In genomic region chr20:2919518-2920245, GRCh38 we compare ENCODE assay signal across 1 cellular context.
TF ChIP-seq lines count a peak whose summit lies in the region.

No MANE protein-coding gene starts in this region.

TF ChIP-seq in GM23338, 12 proteins besides CTCF, POLR2A, EP300 and RAD21 (continued from another document):
- TF ChIP-seq, protein P1, sequence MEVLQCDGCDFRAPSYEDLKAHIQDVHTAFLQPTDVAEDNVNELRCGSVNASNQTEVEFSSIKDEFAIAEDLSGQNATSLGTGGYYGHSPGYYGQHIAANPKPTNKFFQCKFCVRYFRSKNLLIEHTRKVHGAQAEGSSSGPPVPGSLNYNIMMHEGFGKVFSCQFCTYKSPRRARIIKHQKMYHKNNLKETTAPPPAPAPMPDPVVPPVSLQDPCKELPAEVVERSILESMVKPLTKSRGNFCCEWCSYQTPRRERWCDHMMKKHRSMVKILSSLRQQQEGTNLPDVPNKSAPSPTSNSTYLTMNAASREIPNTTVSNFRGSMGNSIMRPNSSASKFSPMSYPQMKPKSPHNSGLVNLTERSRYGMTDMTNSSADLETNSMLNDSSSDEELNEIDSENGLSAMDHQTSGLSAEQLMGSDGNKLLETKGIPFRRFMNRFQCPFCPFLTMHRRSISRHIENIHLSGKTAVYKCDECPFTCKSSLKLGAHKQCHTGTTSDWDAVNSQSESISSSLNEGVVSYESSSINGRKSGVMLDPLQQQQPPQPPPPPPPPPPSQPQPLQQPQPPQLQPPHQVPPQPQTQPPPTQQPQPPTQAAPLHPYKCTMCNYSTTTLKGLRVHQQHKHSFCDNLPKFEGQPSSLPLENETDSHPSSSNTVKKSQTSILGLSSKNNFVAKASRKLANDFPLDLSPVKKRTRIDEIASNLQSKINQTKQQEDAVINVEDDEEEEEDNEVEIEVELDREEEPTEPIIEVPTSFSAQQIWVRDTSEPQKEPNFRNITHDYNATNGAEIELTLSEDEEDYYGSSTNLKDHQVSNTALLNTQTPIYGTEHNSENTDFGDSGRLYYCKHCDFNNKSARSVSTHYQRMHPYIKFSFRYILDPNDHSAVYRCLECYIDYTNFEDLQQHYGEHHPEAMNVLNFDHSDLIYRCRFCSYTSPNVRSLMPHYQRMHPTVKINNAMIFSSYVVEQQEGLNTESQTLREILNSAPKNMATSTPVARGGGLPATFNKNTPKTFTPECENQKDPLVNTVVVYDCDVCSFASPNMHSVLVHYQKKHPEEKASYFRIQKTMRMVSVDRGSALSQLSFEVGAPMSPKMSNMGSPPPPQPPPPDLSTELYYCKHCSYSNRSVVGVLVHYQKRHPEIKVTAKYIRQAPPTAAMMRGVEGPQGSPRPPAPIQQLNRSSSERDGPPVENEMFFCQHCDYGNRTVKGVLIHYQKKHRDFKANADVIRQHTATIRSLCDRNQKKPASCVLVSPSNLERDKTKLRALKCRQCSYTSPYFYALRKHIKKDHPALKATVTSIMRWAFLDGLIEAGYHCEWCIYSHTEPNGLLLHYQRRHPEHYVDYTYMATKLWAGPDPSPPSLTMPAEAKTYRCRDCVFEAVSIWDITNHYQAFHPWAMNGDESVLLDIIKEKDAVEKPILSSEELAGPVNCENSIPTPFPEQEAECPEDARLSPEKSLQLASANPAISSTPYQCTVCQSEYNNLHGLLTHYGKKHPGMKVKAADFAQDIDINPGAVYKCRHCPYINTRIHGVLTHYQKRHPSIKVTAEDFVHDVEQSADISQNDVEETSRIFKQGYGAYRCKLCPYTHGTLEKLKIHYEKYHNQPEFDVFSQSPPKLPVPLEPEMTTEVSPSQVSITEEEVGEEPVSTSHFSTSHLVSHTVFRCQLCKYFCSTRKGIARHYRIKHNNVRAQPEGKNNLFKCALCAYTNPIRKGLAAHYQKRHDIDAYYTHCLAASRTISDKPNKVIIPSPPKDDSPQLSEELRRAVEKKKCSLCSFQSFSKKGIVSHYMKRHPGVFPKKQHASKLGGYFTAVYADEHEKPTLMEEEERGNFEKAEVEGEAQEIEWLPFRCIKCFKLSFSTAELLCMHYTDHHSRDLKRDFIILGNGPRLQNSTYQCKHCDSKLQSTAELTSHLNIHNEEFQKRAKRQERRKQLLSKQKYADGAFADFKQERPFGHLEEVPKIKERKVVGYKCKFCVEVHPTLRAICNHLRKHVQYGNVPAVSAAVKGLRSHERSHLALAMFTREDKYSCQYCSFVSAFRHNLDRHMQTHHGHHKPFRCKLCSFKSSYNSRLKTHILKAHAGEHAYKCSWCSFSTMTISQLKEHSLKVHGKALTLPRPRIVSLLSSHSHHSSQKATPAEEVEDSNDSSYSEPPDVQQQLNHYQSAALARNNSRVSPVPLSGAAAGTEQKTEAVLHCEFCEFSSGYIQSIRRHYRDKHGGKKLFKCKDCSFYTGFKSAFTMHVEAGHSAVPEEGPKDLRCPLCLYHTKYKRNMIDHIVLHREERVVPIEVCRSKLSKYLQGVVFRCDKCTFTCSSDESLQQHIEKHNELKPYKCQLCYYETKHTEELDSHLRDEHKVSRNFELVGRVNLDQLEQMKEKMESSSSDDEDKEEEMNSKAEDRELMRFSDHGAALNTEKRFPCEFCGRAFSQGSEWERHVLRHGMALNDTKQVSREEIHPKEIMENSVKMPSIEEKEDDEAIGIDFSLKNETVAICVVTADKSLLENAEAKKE (CRISPR knock-in tag; IDR thresholded peaks at IDR 0.05), result no peak
